19 cellular contexts compared by ENCODE assay signal in genomic region chr12:49349266-49349665, GRCh38. TPM values are rescaled to one million over a fixed set of nuclear protein-coding genes. Genes with fewer than 3 reads are reported as not detected.
DNase-seq lines count a peak whose midpoint lies in the region; ATAC-seq and TF ChIP-seq lines count a peak whose summit lies in the region.
"Had no signal": no experiment of that assay in that cellular context is flagged by ENCODE, and none has a peak within 500 bp of the region (broad histone marks: within the 10 kb centered on the region; RNA-seq: fewer than 3 reads in every experiment).

No MANE protein-coding gene starts in this region.

- no peaks in the 10 kb centered on the region for H3K9me3 Mint-ChIP-seq in nephron progenitor cell
- H3K9me3 Mint-ChIP-seq: CD4-positive, alpha-beta memory T cell had no signal

- H3K79me2 ChIP-seq in hepatocyte = peaks cover 11% of the 10 kb centered on the region

- ATAC-seq in heart right ventricle = no peak
- no peak for ATAC-seq in upper lobe of right lung
- ATAC-seq in GM19463 (IDR thresholded peaks at IDR 0.05; ENCODE audit: unreplicated experiment) = no peak
- ATAC-seq: GM12878, GM23338 had no signal

- peaks cover 98% of the 10 kb centered on the region for H3K27me3 Mint-ChIP-seq in nephron progenitor cell (ENCODE audit: low read depth, poor library complexity)

- H3K4me3 ChIP-seq in right atrium auricular region = no peak overlapping the region
- H3K4me3 ChIP-seq in heart right ventricle = no peak overlapping the region
- H3K4me3 ChIP-seq in hepatocyte = no peak overlapping the region
- no peak overlapping the region for H3K4me3 ChIP-seq in upper lobe of right lung
- H3K4me3 ChIP-seq: GM12878, GM23338, PC-9 had no signal

- H3K9me3 ChIP-seq in right atrium auricular region = no peaks in the 10 kb centered on the region
- no peaks in the 10 kb centered on the region for H3K9me3 ChIP-seq in heart right ventricle
- H3K9me3 ChIP-seq in hepatocyte (ENCODE audit: low read depth) = no peaks in the 10 kb centered on the region
- H3K9me3 ChIP-seq in upper lobe of right lung = no peaks in the 10 kb centered on the region

- H3K36me3 ChIP-seq in right atrium auricular region (no peaks in the 10 kb centered on the region), heart right ventricle (no peaks in the 10 kb centered on the region), hepatocyte (replicated peaks; ENCODE audit: insufficient read depth, low read depth) (no peaks in the 10 kb centered on the region), upper lobe of right lung (no peaks in the 10 kb centered on the region)

- H3K27me3 ChIP-seq in right atrium auricular region = peaks cover 13 to 23% of the 10 kb centered on the region in 2 donors
- peaks cover 22 to 97% (median 73%) of the 10 kb centered on the region in 7 donors for H3K27me3 ChIP-seq in heart right ventricle
- H3K27me3 ChIP-seq in hepatocyte = peaks cover 31% of the 10 kb centered on the region
- peaks cover 94% of the 10 kb centered on the region for H3K27me3 ChIP-seq in upper lobe of right lung

- DNase-seq in right atrium auricular region (ENCODE audit: low spot score) = peak; percentile 28
- no peak for DNase-seq in heart right ventricle
- no peak for DNase-seq in hepatocyte (ENCODE audit: low spot score)
- DNase-seq in nephron progenitor cell = no peak
- peak; percentile 31 for DNase-seq in upper lobe of right lung
- DNase-seq in stimulated activated CD4-positive, alpha-beta T cell treated with anti-CD3 and anti-CD28 coated beads, Interleukin-1b, Interleukin-23, amount 100 ng/mL, for 48 hours = no peak
- no peak for DNase-seq in NCI-H510A treated with DMSO at 0.1 percent for 48 hours (lab: John Stamatoyannopoulos, UW)
- DNase-seq: Calu3; CD4-positive, alpha-beta memory T cell; KBM-7; NCI-H1105; NCI-H1694 treated with DMSO at 0.1 percent for 48 hours; NCI-H524; PC-9 had no signal

- no peak overlapping the region for H2AFZ ChIP-seq in hepatocyte
- H2AFZ ChIP-seq: GM23338, PC-9 had no signal

- no peaks in the 10 kb centered on the region for H3K9me2 ChIP-seq in hepatocyte (replicated peaks; ENCODE audit: insufficient read depth)

- intact Hi-C loops in heart right ventricle (cut with DNase I) = loop anchor here in 1 of 10 donors (10.0 kb wide), 1 partner anchor 54 kb away; the partner anchor contains the start of gene PRPH
- intact Hi-C loops in upper lobe of right lung (cut with DNase I) = loop anchor here (10.0 kb wide), 1 partner anchor 64 kb away; no protein-coding TSS in a partner anchor

- 96 to 98% methylated on average over 11 of the region's 11 CpGs for WGBS in heart right ventricle, 2 donors
- 98% methylated on average over 11 of the region's 11 CpGs for WGBS in hepatocyte (ENCODE audit: low lambda C conversion rate, missing lambda C conversion rate)

- H3K27ac ChIP-seq in right atrium auricular region = no peak overlapping the region
- no peak overlapping the region for H3K27ac ChIP-seq in heart right ventricle
- no peak overlapping the region for H3K27ac ChIP-seq in hepatocyte
- H3K27ac ChIP-seq in upper lobe of right lung = no peak overlapping the region
- H3K27ac ChIP-seq: PC-9, RWPE1 had no signal

- no peaks in the 10 kb centered on the region for H4K20me1 ChIP-seq in hepatocyte (ENCODE audit: insufficient read depth, poor library complexity, severe bottlenecking)

- peaks cover 36% of the 10 kb centered on the region for H3K4me1 Mint-ChIP-seq in nephron progenitor cell

- H3K4me3 Mint-ChIP-seq in nephron progenitor cell = peak overlapping the region; percentile 28
- H3K4me3 Mint-ChIP-seq: GM23338 had no signal

- no peaks in the 10 kb centered on the region for H3K36me3 Mint-ChIP-seq in nephron progenitor cell (ENCODE audit: low read depth)
- H3K36me3 Mint-ChIP-seq: CD4-positive, alpha-beta memory T cell had no signal

- TF ChIP-seq CTCF in right atrium auricular region (IDR thresholded peaks at IDR 0.05) = no peak
- no peak for TF ChIP-seq CTCF in heart right ventricle (IDR thresholded peaks at IDR 0.05)
- TF ChIP-seq CTCF in hepatocyte (IDR thresholded peaks at IDR 0.05; ENCODE audit: poor library complexity) = no peak
- TF ChIP-seq CTCF in nephron progenitor cell (IDR thresholded peaks at IDR 0.05) = no peak
- no peak for TF ChIP-seq CTCF in upper lobe of right lung (IDR thresholded peaks at IDR 0.05)

- H3K4me1 ChIP-seq in right atrium auricular region (peaks cover 3 to 39% of the 10 kb centered on the region in 2 donors), heart right ventricle (peaks cover 22 to 39% (median 37%) of the 10 kb centered on the region in 9 donors), hepatocyte (ENCODE audit: insufficient read depth) (peaks cover 39% of the 10 kb centered on the region), upper lobe of right lung (peaks cover 34% of the 10 kb centered on the region)

- H3K4me2 ChIP-seq in hepatocyte = peak overlapping the region; percentile 99
- H3K4me2 ChIP-seq: GM23338, PC-9 had no signal

- H3K27ac Mint-ChIP-seq in nephron progenitor cell = no peak overlapping the region
- H3K27ac Mint-ChIP-seq: GM23338 had no signal

RNA-seq across cellular contexts. Expression of gene DNAJC22, which starts 2.6 kb away (rescaled TPM):
- total RNA-seq in right atrium auricular region (1 to 10 TPM in 1 of 2 donors, under 1 TPM in 1; 0.93 to 1.2 TPM), heart right ventricle (under 1 TPM in 7 of 10 donors, not detected in 3; 0.17 to 0.59 (median 0.26) TPM), hepatocyte (28.3 and 30.7 TPM in 2 replicates), upper lobe of right lung (0.67 TPM)
- polyA plus RNA-seq in heart right ventricle (under 1 TPM in 1 of 2 donors, not detected in 1; 0.01 TPM), hepatocyte (16.1 and 17.8 TPM in 2 replicates)
- total RNA-seq: CD4-positive, alpha-beta memory T cell had no signal
- polyA plus RNA-seq: CD4-positive, alpha-beta memory T cell; GM23338 had no signal

RNA-seq across cellular contexts. Expression of gene C1QL4, which starts 12.3 kb away (rescaled TPM):
- total RNA-seq in right atrium auricular region = not detected
- total RNA-seq in heart right ventricle = not detected
- not detected for polyA plus RNA-seq in heart right ventricle
- total RNA-seq in hepatocyte = not detected in 2 replicates
- polyA plus RNA-seq in hepatocyte = not detected in 2 replicates
- not detected for total RNA-seq in upper lobe of right lung
- total RNA-seq: Calu3; CD4-positive, alpha-beta memory T cell; GM12878; GM23338 had no signal
- polyA plus RNA-seq: BJ; CD4-positive, alpha-beta memory T cell; GM23338 had no signal

RNA-seq across cellular contexts. Expression of gene SPATS2, which starts 18.0 kb away (rescaled TPM):
- total RNA-seq in right atrium auricular region = 1 to 10 TPM; 4.6 to 7.6 TPM
- total RNA-seq in heart right ventricle = 10 to 100 TPM in 1 of 10 donors, 1 to 10 TPM in 9; 3.5 to 10.6 (median 5.1) TPM
- 10 to 100 TPM in 1 of 2 donors, 1 to 10 TPM in 1; 4.8 to 11.5 TPM for polyA plus RNA-seq in heart right ventricle
- total RNA-seq in hepatocyte = 24.9 and 26.5 TPM in 2 replicates
- 36.8 and 39.8 TPM in 2 replicates for polyA plus RNA-seq in hepatocyte
- 12.6 TPM for total RNA-seq in upper lobe of right lung

RNA-seq across cellular contexts. Expression of gene TROAP, which starts 26.2 kb away (rescaled TPM):
- total RNA-seq in right atrium auricular region = under 1 TPM in 1 of 2 donors, not detected in 1; 0.48 TPM
- total RNA-seq in heart right ventricle = 1 to 10 TPM in 2 of 10 donors, under 1 TPM in 5, not detected in 3; 0.40 to 4.9 (median 0.72) TPM
- polyA plus RNA-seq in heart right ventricle = 1 to 10 TPM in 1 of 2 donors, under 1 TPM in 1; 0.20 to 1.3 TPM
- 3.4 and 4.1 TPM in 2 replicates for total RNA-seq in hepatocyte
- polyA plus RNA-seq in hepatocyte = 8.0 and 12.5 TPM in 2 replicates
- 0.96 TPM for total RNA-seq in upper lobe of right lung

RNA-seq across cellular contexts. Expression of gene PRPH, which starts 54.3 kb away (rescaled TPM):
- under 1 TPM in 1 of 2 donors, not detected in 1; 0.75 TPM for total RNA-seq in right atrium auricular region
- total RNA-seq in heart right ventricle = under 1 TPM in 5 of 10 donors, not detected in 5; 0.10 to 0.64 (median 0.47) TPM
- polyA plus RNA-seq in heart right ventricle = under 1 TPM; 0.35 to 0.51 TPM
- total RNA-seq in hepatocyte = 0.70 and 1.1 TPM in 2 replicates
- 1.3 and 1.7 TPM in 2 replicates for polyA plus RNA-seq in hepatocyte
- total RNA-seq in upper lobe of right lung = not detected
- total RNA-seq: Calu3 had no signal
- polyA plus RNA-seq: BJ had no signal

Comparison
In these comparisons a context has a peak if more than half of its experiments do, and no peak if none do; other contexts are left out.
1. DNase-seq: peak in right atrium auricular region (single experiment) and upper lobe of right lung (single experiment); none in heart right ventricle (0 of 2), hepatocyte (single experiment), nephron progenitor cell (single experiment), stimulated activated CD4-positive, alpha-beta T cell treated with anti-CD3 and anti-CD28 coated beads, Interleukin-1b, Interleukin-23, amount 100 ng/mL, for 48 hours (single experiment) and NCI-H510A treated with DMSO at 0.1 percent for 48 hours (single experiment).
2. RNA of gene DNAJC22, which starts 2.6 kb away (total RNA-seq): 28.3 to 30.7 TPM in hepatocyte; 0.93 to 1.2 TPM in right atrium auricular region, 0.67 TPM in upper lobe of right lung (single experiment) and 0.17 to 0.59 TPM in heart right ventricle; every median in the first group is over 10 times any median in the second.